In the genomic region with DNA sequence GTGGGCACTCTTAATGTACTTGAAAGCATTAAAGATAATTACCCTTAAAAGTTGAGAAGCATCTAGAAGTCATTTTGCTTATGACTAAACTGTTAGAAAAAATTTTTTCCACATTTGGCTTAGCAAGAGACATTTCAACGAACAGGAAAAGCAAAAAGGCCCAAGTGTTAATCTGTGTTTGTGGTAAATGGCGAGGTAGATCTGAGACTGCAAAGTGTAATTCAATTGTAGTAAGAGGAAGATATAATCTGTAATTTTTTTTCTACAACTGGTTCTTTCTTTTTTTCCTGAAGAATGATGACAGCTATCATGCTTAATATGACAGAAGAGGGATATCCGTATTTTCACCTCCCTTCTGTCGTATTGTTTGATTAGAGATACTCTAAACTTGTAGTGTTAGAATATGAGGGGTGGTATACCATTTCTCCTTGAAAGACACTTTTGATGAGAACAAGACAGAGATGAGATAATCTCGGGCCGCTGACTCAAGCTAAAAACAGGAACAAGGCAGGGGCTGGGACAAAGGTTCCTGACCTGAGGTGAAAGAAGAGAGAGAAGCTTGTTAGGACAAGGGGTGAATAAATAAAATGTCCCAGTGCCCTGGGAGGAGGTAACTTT, we compare ENCODE assay signal across 1 cellular context.
TF ChIP-seq lines count a peak whose summit lies in the region.

No MANE protein-coding gene starts in this region.

TF ChIP-seq in GM12878, 131 proteins besides CTCF, POLR2A, EP300 and RAD21 (continued from another document):
- TF ChIP-seq, protein P1, sequence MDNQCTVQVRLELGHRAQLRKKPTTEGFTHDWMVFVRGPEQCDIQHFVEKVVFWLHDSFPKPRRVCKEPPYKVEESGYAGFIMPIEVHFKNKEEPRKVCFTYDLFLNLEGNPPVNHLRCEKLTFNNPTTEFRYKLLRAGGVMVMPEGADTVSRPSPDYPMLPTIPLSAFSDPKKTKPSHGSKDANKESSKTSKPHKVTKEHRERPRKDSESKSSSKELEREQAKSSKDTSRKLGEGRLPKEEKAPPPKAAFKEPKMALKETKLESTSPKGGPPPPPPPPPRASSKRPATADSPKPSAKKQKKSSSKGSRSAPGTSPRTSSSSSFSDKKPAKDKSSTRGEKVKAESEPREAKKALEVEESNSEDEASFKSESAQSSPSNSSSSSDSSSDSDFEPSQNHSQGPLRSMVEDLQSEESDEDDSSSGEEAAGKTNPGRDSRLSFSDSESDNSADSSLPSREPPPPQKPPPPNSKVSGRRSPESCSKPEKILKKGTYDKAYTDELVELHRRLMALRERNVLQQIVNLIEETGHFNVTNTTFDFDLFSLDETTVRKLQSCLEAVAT (IDR thresholded peaks at IDR 0.05): no peak
- no peak for TF ChIP-seq IKZF2 (IDR thresholded peaks at IDR 0.05)
- no peak for TF ChIP-seq BCL11A (IDR thresholded peaks at IDR 0.05; ENCODE audit: low read depth, low read length)
- no peak for TF ChIP-seq KDM1A (IDR thresholded peaks at IDR 0.05; ENCODE audit: borderline replicate concordance)
- TF ChIP-seq ZNF24 (IDR thresholded peaks at IDR 0.05): no peak
- no peak for TF ChIP-seq ZSCAN29 (IDR thresholded peaks at IDR 0.05)
- TF ChIP-seq MTA2 (IDR thresholded peaks at IDR 0.05; ENCODE audit: low read depth): no peak
- TF ChIP-seq ZBTB33 (IDR thresholded peaks at IDR 0.05): no peak
- no peak for TF ChIP-seq NRF1 (conservative IDR thresholded peaks at IDR 0.05; ENCODE audit: low read depth, low read length)
- TF ChIP-seq IRF5 (IDR thresholded peaks at IDR 0.05; ENCODE audit: borderline replicate concordance): no peak
- no peak for TF ChIP-seq LARP7 (IDR thresholded peaks at IDR 0.05)
- TF ChIP-seq, protein P2, sequence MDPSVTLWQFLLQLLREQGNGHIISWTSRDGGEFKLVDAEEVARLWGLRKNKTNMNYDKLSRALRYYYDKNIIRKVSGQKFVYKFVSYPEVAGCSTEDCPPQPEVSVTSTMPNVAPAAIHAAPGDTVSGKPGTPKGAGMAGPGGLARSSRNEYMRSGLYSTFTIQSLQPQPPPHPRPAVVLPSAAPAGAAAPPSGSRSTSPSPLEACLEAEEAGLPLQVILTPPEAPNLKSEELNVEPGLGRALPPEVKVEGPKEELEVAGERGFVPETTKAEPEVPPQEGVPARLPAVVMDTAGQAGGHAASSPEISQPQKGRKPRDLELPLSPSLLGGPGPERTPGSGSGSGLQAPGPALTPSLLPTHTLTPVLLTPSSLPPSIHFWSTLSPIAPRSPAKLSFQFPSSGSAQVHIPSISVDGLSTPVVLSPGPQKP (IDR thresholded peaks at IDR 0.05; ENCODE audit: low read depth, low read length): no peak
- no peak for TF ChIP-seq CHD2 (IDR thresholded peaks at IDR 0.05; ENCODE audit: borderline replicate concordance, low read depth, low read length)
- TF ChIP-seq IRF4 (IDR thresholded peaks at IDR 0.05; ENCODE audit: low read depth, low read length): no peak
- TF ChIP-seq, protein P3, sequence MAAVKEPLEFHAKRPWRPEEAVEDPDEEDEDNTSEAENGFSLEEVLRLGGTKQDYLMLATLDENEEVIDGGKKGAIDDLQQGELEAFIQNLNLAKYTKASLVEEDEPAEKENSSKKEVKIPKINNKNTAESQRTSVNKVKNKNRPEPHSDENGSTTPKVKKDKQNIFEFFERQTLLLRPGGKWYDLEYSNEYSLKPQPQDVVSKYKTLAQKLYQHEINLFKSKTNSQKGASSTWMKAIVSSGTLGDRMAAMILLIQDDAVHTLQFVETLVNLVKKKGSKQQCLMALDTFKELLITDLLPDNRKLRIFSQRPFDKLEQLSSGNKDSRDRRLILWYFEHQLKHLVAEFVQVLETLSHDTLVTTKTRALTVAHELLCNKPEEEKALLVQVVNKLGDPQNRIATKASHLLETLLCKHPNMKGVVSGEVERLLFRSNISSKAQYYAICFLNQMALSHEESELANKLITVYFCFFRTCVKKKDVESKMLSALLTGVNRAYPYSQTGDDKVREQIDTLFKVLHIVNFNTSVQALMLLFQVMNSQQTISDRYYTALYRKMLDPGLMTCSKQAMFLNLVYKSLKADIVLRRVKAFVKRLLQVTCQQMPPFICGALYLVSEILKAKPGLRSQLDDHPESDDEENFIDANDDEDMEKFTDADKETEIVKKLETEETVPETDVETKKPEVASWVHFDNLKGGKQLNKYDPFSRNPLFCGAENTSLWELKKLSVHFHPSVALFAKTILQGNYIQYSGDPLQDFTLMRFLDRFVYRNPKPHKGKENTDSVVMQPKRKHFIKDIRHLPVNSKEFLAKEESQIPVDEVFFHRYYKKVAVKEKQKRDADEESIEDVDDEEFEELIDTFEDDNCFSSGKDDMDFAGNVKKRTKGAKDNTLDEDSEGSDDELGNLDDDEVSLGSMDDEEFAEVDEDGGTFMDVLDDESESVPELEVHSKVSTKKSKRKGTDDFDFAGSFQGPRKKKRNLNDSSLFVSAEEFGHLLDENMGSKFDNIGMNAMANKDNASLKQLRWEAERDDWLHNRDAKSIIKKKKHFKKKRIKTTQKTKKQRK (IDR thresholded peaks at IDR 0.05; ENCODE audit: low read depth, low read length): no peak
- TF ChIP-seq MYC (IDR thresholded peaks at IDR 0.05; ENCODE audit: insufficient read depth, insufficient read length, insufficient replicate concordance, low read length, severe bottlenecking): no peak
- TF ChIP-seq HDAC2 (IDR thresholded peaks at IDR 0.05): no peak
